Comparison of ENCODE assay signal across 8 cellular contexts in genomic region chr16:10981697-10982216, GRCh38. TPM values are rescaled to one million over a fixed set of nuclear protein-coding genes. Genes with fewer than 3 reads are reported as not detected.
DNase-seq lines count a peak whose midpoint lies in the region; ATAC-seq and TF ChIP-seq lines count a peak whose summit lies in the region.

No MANE protein-coding gene starts in this region.

- WGBS in stomach, 5 donors, result 71 to 86% (median 77%) methylated on average over 4 of the region's 4 CpGs

- peaks cover 10 to 56% (median 44%) of the 10 kb centered on the region in 4 donors for H3K36me3 ChIP-seq in stomach

- intact Hi-C loops in stomach (cut with DNase I; ENCODE audit: low total_unique reads), result no loop called here
- intact Hi-C loops in dorsolateral prefrontal cortex (cut with DNase I), result no loop called here

- H3K27me3 ChIP-seq in stomach (no peaks in the 10 kb centered on the region), dorsolateral prefrontal cortex (no peaks in the 10 kb centered on the region)

- TF ChIP-seq CTCF in GM10266 (IDR thresholded peaks at IDR 0.05; ENCODE audit: control insufficient read depth, insufficient read depth, low read depth, missing control alignments) (peak; percentile 68), fibroblast of pulmonary artery (IDR thresholded peaks at IDR 0.05; ENCODE audit: low read length, missing control alignments) (peak; percentile 34), stomach (IDR thresholded peaks at IDR 0.05) (no peak), dorsolateral prefrontal cortex (IDR thresholded peaks at IDR 0.05 in 54 of 56, conservative IDR thresholded peaks at IDR 0.05 in 2 of 56; ENCODE audit: low read depth in 1 of 56, partially characterized antibody in 56 of 56) (peak in 18 of 56 donors; percentile 6 to 41 (median 24))

- no peaks in the 10 kb centered on the region for H3K9me3 Mint-ChIP-seq in T-helper 1 cell treated with Interleukin-12 subunit alpha and Interleukin-12 subunit beta and Interleukin-4 antibody, amounts not matched to agents 30 μg/mL and 1 μg/mL, for 36 hours

- TF ChIP-seq POLR2A in stomach (IDR thresholded peaks at IDR 0.05), result no peak

- peak overlapping the region in 1 of 5 donors; percentile 18 for H3K27ac ChIP-seq in stomach
- no peak overlapping the region for H3K27ac ChIP-seq in dorsolateral prefrontal cortex

- peaks cover 38% of the 10 kb centered on the region for H3K36me3 Mint-ChIP-seq in T-helper 1 cell treated with Interleukin-12 subunit alpha and Interleukin-12 subunit beta and Interleukin-4 antibody, amounts not matched to agents 30 μg/mL and 1 μg/mL, for 36 hours (ENCODE audit: low read depth)

- DNase-seq in GM10266 (ENCODE audit: extremely low spot score), result peak; percentile 61
- no peak for DNase-seq in fibroblast of pulmonary artery (ENCODE audit: low read depth)
- no peak for DNase-seq in left lobe of liver (ENCODE audit: low spot score)
- DNase-seq in stomach, result no peak
- DNase-seq in dorsolateral prefrontal cortex, result no peak

- TF ChIP-seq EP300 in stomach (IDR thresholded peaks at IDR 0.05), result no peak

- no peaks in the 10 kb centered on the region for H3K27me3 Mint-ChIP-seq in T-helper 1 cell treated with Interleukin-12 subunit alpha and Interleukin-12 subunit beta and Interleukin-4 antibody, amounts not matched to agents 30 μg/mL and 1 μg/mL, for 36 hours (ENCODE audit: low read depth)

- H3K4me3 ChIP-seq in fibroblast of pulmonary artery (replicated peaks; ENCODE audit: low read depth, low read length), result no peak overlapping the region
- no peak overlapping the region for H3K4me3 ChIP-seq in stomach
- H3K4me3 ChIP-seq in dorsolateral prefrontal cortex, result no peak overlapping the region

- no peak overlapping the region for H3K4me3 Mint-ChIP-seq in T-helper 1 cell treated with Interleukin-12 subunit alpha and Interleukin-12 subunit beta and Interleukin-4 antibody, amounts not matched to agents 30 μg/mL and 1 μg/mL, for 36 hours

- peak; percentile 51 for ATAC-seq in GM19467 (IDR thresholded peaks at IDR 0.05; ENCODE audit: unreplicated experiment)
- peak; percentile 45 for ATAC-seq in HG03457 (IDR thresholded peaks at IDR 0.05; ENCODE audit: unreplicated experiment)
- ATAC-seq in left lobe of liver, result no peak

- H3K4me1 ChIP-seq in stomach, result peaks cover 17 to 39% (median 27%) of the 10 kb centered on the region in 4 donors

- H3K9me3 ChIP-seq in stomach, result no peaks in the 10 kb centered on the region

- peak overlapping the region; percentile 57 for H3K27ac Mint-ChIP-seq in T-helper 1 cell treated with Interleukin-12 subunit alpha and Interleukin-12 subunit beta and Interleukin-4 antibody, amounts not matched to agents 30 μg/mL and 1 μg/mL, for 36 hours

- H3K4me1 Mint-ChIP-seq in T-helper 1 cell treated with Interleukin-12 subunit alpha and Interleukin-12 subunit beta and Interleukin-4 antibody, amounts not matched to agents 30 μg/mL and 1 μg/mL, for 36 hours (ENCODE audit: low read depth), result peaks cover 61% of the 10 kb centered on the region

RNA-seq across cellular contexts. Expression of gene CLEC16A, which starts 37.4 kb away (rescaled TPM):
- total RNA-seq in left lobe of liver (21.6 TPM), stomach (100 to 1,000 TPM in 2 of 5 donors, 10 to 100 TPM in 3; 20.2 to 176 (median 66.5) TPM), dorsolateral prefrontal cortex (10 to 100 TPM; 40.5 to 75.1 (median 58.1) TPM)
- 1 to 10 TPM; 5.8 to 8.6 (median 6.7) TPM for polyA plus RNA-seq in stomach

RNA-seq across cellular contexts. Expression of gene DEXI, which starts 39.5 kb away (rescaled TPM):
- total RNA-seq in left lobe of liver (66.8 TPM), stomach (10 to 100 TPM; 16.5 to 97.9 (median 20.4) TPM), dorsolateral prefrontal cortex (10 to 100 TPM; 40.9 to 88.1 (median 56.7) TPM)
- polyA plus RNA-seq in stomach, result 10 to 100 TPM; 23.7 to 42.8 (median 37.4) TPM

Comparison
In these comparisons a context has a peak if more than half of its experiments do, and no peak if none do; other contexts are left out.
1. CTCF ChIP-seq: peak in GM10266 (single experiment) and fibroblast of pulmonary artery (single experiment); none in stomach (0 of 7).